Comparison of ENCODE assay signal across 8 cellular contexts in genomic region chr20:7113577-7114466, GRCh38.
DNase-seq lines count a peak whose midpoint lies in the region; ATAC-seq, FAIRE-seq and TF ChIP-seq lines count a peak whose summit lies in the region.

No MANE protein-coding gene starts in this region.

- no peak overlapping the region for H3K4me3 ChIP-seq in A549
- no peak overlapping the region for H3K4me3 ChIP-seq in GM23338
- no peak overlapping the region for H3K4me3 ChIP-seq in osteoblast (ENCODE audit: insufficient read depth, low read length)

- ATAC-seq in A549, result peak; percentile 87
- peak; percentile 100 for ATAC-seq in GM23338
- ATAC-seq in esophagus mucosa, result peak; percentile 48
- no peak for ATAC-seq in stimulated activated naive CD8-positive, alpha-beta T cell treated with anti-CD3 and anti-CD28 coated beads, Interleukin-15, amount 100 ng/mL, for 72 hours
- no peak for ATAC-seq in HG02840 (IDR thresholded peaks at IDR 0.05; ENCODE audit: low FRiP score, unreplicated experiment)

- H3K4me1 ChIP-seq in A549, result no peaks in the 10 kb centered on the region
- peaks cover 17% of the 10 kb centered on the region for H3K4me1 ChIP-seq in GM23338 (ENCODE audit: insufficient read depth)
- no peaks in the 10 kb centered on the region for H3K4me1 ChIP-seq in osteoblast (ENCODE audit: insufficient read depth, low read length)

- H3K27ac ChIP-seq in A549 (no peak overlapping the region), GM23338 (ENCODE audit: low read depth) (no peak overlapping the region), osteoblast (ENCODE audit: low read depth, low read length) (no peak overlapping the region)

- H3K27me3 ChIP-seq in GM23338 (ENCODE audit: insufficient read depth) (no peaks in the 10 kb centered on the region), osteoblast (ENCODE audit: insufficient read depth, low read length) (no peaks in the 10 kb centered on the region)

- TF ChIP-seq CTCF in A549 (IDR thresholded peaks at IDR 0.05) (peak; percentile 20; the same call in 1 of the 3 replicates), GM23338 (conservative IDR thresholded peaks at IDR 0.05; ENCODE audit: low read depth in 2 of 2) (peak; percentile 69 to 86), osteoblast (IDR thresholded peaks at IDR 0.05; ENCODE audit: extremely low read depth, low read depth, low read length) (peak; percentile 33)

- H3K4me3 Mint-ChIP-seq in GM23338, result no peak overlapping the region
- H3K4me3 Mint-ChIP-seq in stimulated activated naive CD8-positive, alpha-beta T cell treated with anti-CD3 and anti-CD28 coated beads, Interleukin-15, amount 100 ng/mL, for 72 hours, result no peak overlapping the region

- peak; percentile 70 for FAIRE-seq in A549 (lab: Jason Lieb, UNC)

- H3F3A ChIP-seq in GM23338 (replicated peaks; ENCODE audit: low read depth), result 0 out of 2 replicates have a peak, but pooled peaks cover 4% of the 10 kb centered on the region

- H4K20me1 ChIP-seq in GM23338 (replicated peaks; ENCODE audit: insufficient read depth) (no peaks in the 10 kb centered on the region), osteoblast (ENCODE audit: insufficient read depth, low read length) (no peaks in the 10 kb centered on the region)

- no peaks in the 10 kb centered on the region for H3K9me3 ChIP-seq in A549
- H3K9me3 ChIP-seq in osteoblast (ENCODE audit: low read depth, low read length), result no peaks in the 10 kb centered on the region

- peaks cover 2% of the 10 kb centered on the region for H3K27me3 Mint-ChIP-seq in GM23338 (ENCODE audit: insufficient read depth, low read depth, poor library complexity)
- H3K27me3 Mint-ChIP-seq in stimulated activated naive CD8-positive, alpha-beta T cell treated with anti-CD3 and anti-CD28 coated beads, Interleukin-15, amount 100 ng/mL, for 72 hours, result no peaks in the 10 kb centered on the region

- TF ChIP-seq POLR2A in A549 (IDR thresholded peaks at IDR 0.05; ENCODE audit: low read length), result no peak

- H3K4me1 Mint-ChIP-seq in GM23338, result peaks cover 26% of the 10 kb centered on the region
- no peaks in the 10 kb centered on the region for H3K4me1 Mint-ChIP-seq in stimulated activated naive CD8-positive, alpha-beta T cell treated with anti-CD3 and anti-CD28 coated beads, Interleukin-15, amount 100 ng/mL, for 72 hours

- POLR2A ChIA-PET in A549 (lab: Yijun Ruan, JAX), result no interaction called here

- H3K27ac Mint-ChIP-seq in GM23338, result no peak overlapping the region
- no peak overlapping the region for H3K27ac Mint-ChIP-seq in stimulated activated naive CD8-positive, alpha-beta T cell treated with anti-CD3 and anti-CD28 coated beads, Interleukin-15, amount 100 ng/mL, for 72 hours

- H3K36me3 ChIP-seq in GM23338 (ENCODE audit: insufficient read depth) (no peaks in the 10 kb centered on the region), osteoblast (ENCODE audit: insufficient read depth, low read length) (no peaks in the 10 kb centered on the region)

- TF ChIP-seq EP300 in A549 (IDR thresholded peaks at IDR 0.05), result no peak

- H3K9me2 ChIP-seq in GM23338 (ENCODE audit: insufficient read depth), result no peaks in the 10 kb centered on the region

- no peak overlapping the region for H2AFZ ChIP-seq in GM23338
- H2AFZ ChIP-seq in osteoblast (ENCODE audit: low read length), result no peak overlapping the region

- 6% methylated on average over 14 of the region's 14 CpGs for WGBS in A549 (ENCODE audit: missing lambda C conversion rate)

- H3K79me2 ChIP-seq in GM23338 (replicated peaks; ENCODE audit: insufficient read depth), result no peaks in the 10 kb centered on the region
- H3K79me2 ChIP-seq in osteoblast (ENCODE audit: insufficient read depth, low read length), result no peaks in the 10 kb centered on the region

- 0 out of 3 replicates have a peak, but pooled peaks cover 2% of the 10 kb centered on the region for H3K9me3 Mint-ChIP-seq in GM23338
- H3K9me3 Mint-ChIP-seq in stimulated activated naive CD8-positive, alpha-beta T cell treated with anti-CD3 and anti-CD28 coated beads, Interleukin-15, amount 100 ng/mL, for 72 hours, result peaks cover 4 to 15% of the 10 kb centered on the region in 2 donors

- DNase-seq in A549 (ENCODE audit: low read depth in 1 of 2, low spot score in 1 of 2) (peak; percentile 19 to 36), GM23338 (ENCODE audit: low spot score) (peak; percentile 76), NCI-H748 (lab: John Stamatoyannopoulos, UW; ENCODE audit: unreplicated experiment) (peak; percentile 85), osteoblast (ENCODE audit: insufficient read length, low spot score, missing footprints) (no peak)
- DNase-seq in activated effector memory CD4-positive, alpha-beta T cell treated with Interleukin-2 at 50 U/mL for 16 hours, result no peak
- no peak for DNase-seq in stimulated activated naive CD8-positive, alpha-beta T cell treated with anti-CD3 and anti-CD28 coated beads, Interleukin-15, amount 100 ng/mL, for 72 hours

- CTCF ChIA-PET in A549 (lab: Yijun Ruan, JAX), result interaction anchor here (0.5 to 3.6 kb wide), 8 partner anchors 10 to 1608 kb away, joined by 3 to 12 read pairs (median 3); no protein-coding TSS in a partner anchor

- H3K36me3 Mint-ChIP-seq in GM23338 (ENCODE audit: low read depth), result no peaks in the 10 kb centered on the region; the same call in 2 of the 3 replicates

- H3K4me2 ChIP-seq in A549 (no peak overlapping the region), GM23338 (peak overlapping the region; percentile 15), osteoblast (ENCODE audit: insufficient read depth, low read length) (no peak overlapping the region)

- TF ChIP-seq RAD21 in A549 (conservative IDR thresholded peaks at IDR 0.05 in 1 of 2, IDR thresholded peaks at IDR 0.05 in 1 of 2), result peak; percentile 31 to 33; a peak in 3 of 5 replicates

TF ChIP-seq in A549, 52 proteins besides CTCF, POLR2A, EP300 and RAD21:
- TF ChIP-seq RFX5 (IDR thresholded peaks at IDR 0.05), result no peak
- TF ChIP-seq SMC3 (IDR thresholded peaks at IDR 0.05), result peak; percentile 29; the same call in 1 of the 3 replicates

TF ChIP-seq in GM23338, 12 proteins besides CTCF, POLR2A, EP300 and RAD21:
- TF ChIP-seq CREB1 (CRISPR knock-in tag; IDR thresholded peaks at IDR 0.05; ENCODE audit: low read depth), result no peak
- no peak for TF ChIP-seq EZH2 (IDR thresholded peaks at IDR 0.05; ENCODE audit: low read depth, unreplicated experiment)
- no peak for TF ChIP-seq ZNF331 (CRISPR knock-in tag; IDR thresholded peaks at IDR 0.05; ENCODE audit: low read depth)
- no peak for TF ChIP-seq JUNB (IDR thresholded peaks at IDR 0.05; ENCODE audit: unreplicated experiment)
- no peak for TF ChIP-seq REST (IDR thresholded peaks at IDR 0.05; ENCODE audit: unreplicated experiment)
- TF ChIP-seq STAT1 (IDR thresholded peaks at IDR 0.05; ENCODE audit: unreplicated experiment), result no peak
- TF ChIP-seq POLR2AphosphoS5 (IDR thresholded peaks at IDR 0.05; ENCODE audit: low read depth), result no peak
- no peak for TF ChIP-seq NANOG (IDR thresholded peaks at IDR 0.05; ENCODE audit: borderline replicate concordance)
- TF ChIP-seq ZNF114 (CRISPR knock-in tag; IDR thresholded peaks at IDR 0.05), result no peak
- TF ChIP-seq ETS1 (IDR thresholded peaks at IDR 0.05), result no peak

Comparison
In these comparisons a context has a peak if more than half of its experiments do, and no peak if none do; other contexts are left out.
1. ATAC-seq: peak in A549 (2 of 2), GM23338 (single experiment) and esophagus mucosa (single experiment); none in stimulated activated naive CD8-positive, alpha-beta T cell treated with anti-CD3 and anti-CD28 coated beads, Interleukin-15, amount 100 ng/mL, for 72 hours (single experiment) and HG02840 (single experiment).
2. DNase-seq: peak in A549 (2 of 2), GM23338 (single experiment) and NCI-H748 (single experiment); none in osteoblast (single experiment), activated effector memory CD4-positive, alpha-beta T cell treated with Interleukin-2 at 50 U/mL for 16 hours (single experiment) and stimulated activated naive CD8-positive, alpha-beta T cell treated with anti-CD3 and anti-CD28 coated beads, Interleukin-15, amount 100 ng/mL, for 72 hours (0 of 2).
3. CTCF ChIP-seq: peak in every context shown above with its lines; median percentile 78 in GM23338; 33 in osteoblast; 20 in A549.